8 cellular contexts compared by ENCODE assay signal in the genomic region with DNA sequence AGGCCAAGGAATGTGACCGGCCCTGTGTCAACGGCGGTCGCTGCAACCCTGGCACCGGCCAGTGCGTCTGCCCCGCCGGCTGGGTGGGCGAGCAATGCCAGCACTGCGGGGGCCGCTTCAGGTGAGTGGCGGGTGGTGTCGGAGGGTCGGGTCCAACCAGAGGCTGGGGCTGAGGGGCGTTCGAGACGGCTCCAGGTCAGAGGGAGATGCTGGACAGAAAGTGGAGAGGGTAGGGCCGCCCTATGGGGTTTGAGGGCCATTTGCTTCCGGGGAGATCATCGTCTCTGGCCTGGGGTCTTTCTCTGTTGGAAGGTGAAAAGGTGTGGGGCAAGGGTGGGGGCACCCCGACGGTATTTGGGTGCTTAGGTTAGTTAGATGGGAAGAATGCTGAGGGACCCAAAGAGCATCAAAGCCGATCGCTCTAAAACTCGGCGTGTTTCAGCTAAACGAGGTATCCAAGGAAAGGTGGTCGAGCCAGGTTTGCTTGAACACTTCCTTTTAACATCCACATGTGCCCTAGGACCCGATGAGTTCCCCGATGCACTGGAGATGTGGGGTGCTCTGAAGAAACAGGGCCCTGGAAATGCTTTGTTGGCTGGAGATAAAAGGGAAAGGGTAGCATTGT. TPM values are rescaled to one million over a fixed set of nuclear protein-coding genes. Genes with fewer than 3 reads are reported as not detected.
DNase-seq lines count a peak whose midpoint lies in the region; ATAC-seq, FAIRE-seq and TF ChIP-seq lines count a peak whose summit lies in the region.

No MANE protein-coding gene starts in this region.

- WGBS in HUES64, result 2% methylated on average over 30 of the region's 30 CpGs
- 0 to 1% methylated on average over 30 of the region's 30 CpGs for WGBS in aorta, 2 donors

- no peaks in the 10 kb centered on the region for H3K36me3 ChIP-seq in HUES64 (ENCODE audit: insufficient read depth, low read length)
- H3K36me3 ChIP-seq in bronchial epithelial cell (ENCODE audit: control insufficient read depth, insufficient read depth, low read length), result no peaks in the 10 kb centered on the region
- no peaks in the 10 kb centered on the region for H3K36me3 ChIP-seq in aorta (ENCODE audit: control insufficient read depth in 1 of 2, insufficient read depth in 2 of 2, low read length in 1 of 2)

- peaks cover 4% of the 10 kb centered on the region for H3K27me3 Mint-ChIP-seq in mesothelial cell of epicardium (ENCODE audit: low read depth)

- H3K27ac ChIP-seq in HUES64 (ENCODE audit: low read depth, low read length), result no peak overlapping the region
- no peak overlapping the region for H3K27ac ChIP-seq in aorta (ENCODE audit: low read depth in 1 of 2, low read length in 2 of 2)

- peak; percentile 60 for ATAC-seq in aorta (ENCODE audit: low FRiP score)

- DNase-seq in NCI-H82 (lab: John Stamatoyannopoulos, UW) (peak; percentile 31), NCI-H82 treated with DMSO at 0.1 percent for 48 hours (lab: John Stamatoyannopoulos, UW; ENCODE audit: unreplicated experiment) (no peak), bronchial epithelial cell (ENCODE audit: low read depth) (no peak), mesothelial cell of epicardium (ENCODE audit: low spot score in 2 of 2, unreplicated experiment in 2 of 2) (no peak), aorta (no peak), ecto neural progenitor cell (ENCODE audit: low spot score) (no peak), midbrain (lab: John Stamatoyannopoulos, UW) (no peak)

- H3K4me1 Mint-ChIP-seq in mesothelial cell of epicardium, result peaks cover 26% of the 10 kb centered on the region

- peak overlapping the region; percentile 91 for H3K4me3 Mint-ChIP-seq in mesothelial cell of epicardium

- H3K4me3 ChIP-seq in HUES64 (ENCODE audit: low read length), result peak overlapping the region; percentile 87
- H3K4me3 ChIP-seq in bronchial epithelial cell (ENCODE audit: low read depth, low read length), result peak overlapping the region; percentile 64
- peak overlapping the region; percentile 66 to 67 for H3K4me3 ChIP-seq in aorta (ENCODE audit: low read length in 2 of 2)

- peak overlapping the region; percentile 86 for H3K27ac Mint-ChIP-seq in mesothelial cell of epicardium

- TF ChIP-seq CTCF in bronchial epithelial cell (IDR thresholded peaks at IDR 0.05; ENCODE audit: insufficient read depth, low read length, severe bottlenecking), result no peak
- no peak for TF ChIP-seq CTCF in mesothelial cell of epicardium (IDR thresholded peaks at IDR 0.05; ENCODE audit: unreplicated experiment)

- peak overlapping the region; percentile 76 for H3K9ac ChIP-seq in HUES64 (ENCODE audit: low read depth, low read length)

- H3K27me3 ChIP-seq in HUES64 (ENCODE audit: insufficient read depth, low read length) (peaks cover 52% of the 10 kb centered on the region), bronchial epithelial cell (ENCODE audit: control insufficient read depth, insufficient read depth, low read length) (no peaks in the 10 kb centered on the region), aorta (ENCODE audit: control insufficient read depth in 1 of 2, insufficient read depth in 2 of 2, low read length in 1 of 2) (no peaks in the 10 kb centered on the region)

- H3K36me3 Mint-ChIP-seq in mesothelial cell of epicardium, result no peaks in the 10 kb centered on the region

- intact Hi-C loops in aorta (cut with DNase I), result loop anchor here in 1 of 2 donors (5.0 kb wide), 1 partner anchor 64 kb away; a partner anchor contains a TSS

- no peaks in the 10 kb centered on the region for H3K9me3 ChIP-seq in HUES64 (ENCODE audit: insufficient read depth, low read depth, low read length)
- H3K9me3 ChIP-seq in aorta (ENCODE audit: control insufficient read depth, low read length), result no peaks in the 10 kb centered on the region

- H3K4me1 ChIP-seq in HUES64 (ENCODE audit: insufficient read depth, low read length), result peaks cover 6% of the 10 kb centered on the region; the same call in 1 of the 2 replicates
- peaks cover 0 to 7% of the 10 kb centered on the region in 2 donors for H3K4me1 ChIP-seq in aorta (ENCODE audit: control insufficient read depth in 1 of 2, insufficient read depth in 2 of 2, low read length in 2 of 2)

- no peak for FAIRE-seq in bronchial epithelial cell (lab: Jason Lieb, UNC)

- H3K9me3 Mint-ChIP-seq in mesothelial cell of epicardium, result no peaks in the 10 kb centered on the region

RNA-seq across cellular contexts. Expression of a gene that starts 0.7 kb away (rescaled TPM):
- 10.4 TPM for polyA plus RNA-seq in HUES64 (2013, experiment 1 of 2)
- polyA plus RNA-seq in HUES64 (2013, experiment 2 of 2), result 11.2 TPM
- 50.0 and 55.0 TPM in 2 replicates for total RNA-seq in bronchial epithelial cell
- 44.7 to 47.5 TPM (median 45.4 TPM) in 3 replicates for total RNA-seq in mesothelial cell of epicardium
- total RNA-seq in aorta, result 10 to 100 TPM; 25.7 to 33.4 TPM
- polyA plus RNA-seq in aorta, result 1 to 10 TPM; 4.0 to 7.1 TPM
